In the genomic region with DNA sequence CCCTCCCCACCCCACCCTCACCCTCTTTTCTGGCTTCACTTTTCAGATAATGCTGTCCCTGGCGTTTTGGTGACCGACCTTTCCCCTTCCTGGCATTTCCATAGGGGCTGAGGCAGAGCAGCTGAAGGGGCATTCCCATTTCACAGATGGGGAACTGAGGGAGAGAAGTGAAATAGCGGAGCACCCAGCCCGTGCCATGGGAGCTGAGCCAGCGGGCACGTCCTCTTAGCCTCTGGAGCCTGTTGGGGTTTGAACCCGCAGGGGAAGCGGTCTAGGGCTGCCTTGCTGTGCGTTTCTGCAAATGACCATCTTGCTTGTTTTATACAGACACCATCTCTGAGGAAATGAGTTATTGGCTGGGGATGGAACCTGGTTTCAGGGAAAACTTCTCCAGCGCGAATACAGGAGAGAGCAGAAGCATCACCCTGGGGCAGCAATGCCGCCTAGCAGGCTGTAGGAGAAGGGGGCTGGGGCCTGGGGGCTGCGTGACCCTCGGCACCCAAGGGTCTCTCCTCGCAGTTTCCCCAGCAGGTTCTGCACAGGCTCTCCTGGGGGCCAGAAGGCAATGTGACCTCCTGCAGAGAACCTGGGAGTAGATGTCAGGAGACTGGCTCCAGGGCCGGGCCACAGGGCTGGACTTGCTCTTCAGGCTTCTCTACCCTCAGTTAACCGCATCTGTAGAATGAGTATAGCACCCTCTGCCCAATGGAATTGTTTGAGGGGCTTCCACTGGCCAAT, we compare ENCODE assay signal across 8 cellular contexts. TPM values are rescaled to one million over a fixed set of nuclear protein-coding genes. Genes with fewer than 3 reads are reported as not detected.
DNase-seq lines count a peak whose midpoint lies in the region; ATAC-seq, FAIRE-seq and TF ChIP-seq lines count a peak whose summit lies in the region.

No MANE protein-coding gene starts in this region.

- POLR2A ChIA-PET in Panc1 (lab: Charles Lee), result interaction anchor here (0.9 kb wide), 1 partner anchor 126 kb away, joined by 3 read pairs; no protein-coding TSS in a partner anchor

- H3K4me3 ChIP-seq in Panc1 (ENCODE audit: low read depth in 2 of 2, low read length in 2 of 2) (peak overlapping the region; percentile 64 to 67), esophagus (ENCODE audit: low read depth in 1 of 2, low read length in 2 of 2) (peak overlapping the region; percentile 69 to 73), osteoblast (ENCODE audit: insufficient read depth, low read length) (peak overlapping the region; percentile 83)

- H3K9me3 ChIP-seq in Panc1 (ENCODE audit: control insufficient read depth, insufficient read depth, low read depth, low read length) (no peaks in the 10 kb centered on the region), esophagus (ENCODE audit: control insufficient read depth in 2 of 2, insufficient read depth in 1 of 2, low read depth in 1 of 2, low read length in 1 of 2) (no peaks in the 10 kb centered on the region), osteoblast (ENCODE audit: low read depth, low read length) (no peaks in the 10 kb centered on the region)

- intact Hi-C loops in Panc1 (cut with micrococcal nuclease; ENCODE audit: unreplicated experiment), result no loop called here

- H3K27ac ChIP-seq in Panc1 (ENCODE audit: low read length) (peak overlapping the region; percentile 89), esophagus (ENCODE audit: low read depth in 2 of 2, low read length in 1 of 2) (no peak overlapping the region), osteoblast (ENCODE audit: low read depth, low read length) (peak overlapping the region; percentile 53)

- TF ChIP-seq CTCF in Panc1 (IDR thresholded peaks at IDR 0.05), result no peak
- no peak for TF ChIP-seq CTCF in osteoblast (IDR thresholded peaks at IDR 0.05; ENCODE audit: extremely low read depth, low read depth, low read length)

- H4K20me1 ChIP-seq in osteoblast (ENCODE audit: insufficient read depth, low read length), result no peaks in the 10 kb centered on the region

- WGBS in esophagus, 2 donors, result 40 to 44% methylated on average over 17 of the region's 17 CpGs

- FAIRE-seq in GM12891 (lab: Jason Lieb, UNC), result peak; percentile 45

- in situ Hi-C loops in Panc1 (cut with HindIII; ENCODE audit: low pct_unique_long_range_greater_than_20kb, low sequenced_read_pairs) (no loop called here), ACHN (cut with HindIII; ENCODE audit: low pct_ligation_motif_present, low pct_unique_long_range_greater_than_20kb, low sequenced_read_pairs) (no loop called here)

- H3K27me3 ChIP-seq in Panc1 (ENCODE audit: control insufficient read depth, insufficient read depth, low read length), result no peaks in the 10 kb centered on the region
- no peaks in the 10 kb centered on the region for H3K27me3 ChIP-seq in esophagus (ENCODE audit: control insufficient read depth in 1 of 2, insufficient read depth in 2 of 2, low read length in 2 of 2)
- H3K27me3 ChIP-seq in osteoblast (ENCODE audit: insufficient read depth, low read length), result no peaks in the 10 kb centered on the region

- no peak for DNase-seq in GM12891 (ENCODE audit: insufficient read length, low spot score)
- DNase-seq in Panc1 (ENCODE audit: low read depth, low spot score), result no peak
- peak; percentile 77 for DNase-seq in osteoblast (ENCODE audit: insufficient read length, low spot score, missing footprints)
- no peak for DNase-seq in germinal center (ENCODE audit: low spot score)
- no peak for DNase-seq in Ammon's horn (ENCODE audit: low spot score)
- no peak for DNase-seq in ACHN

- ATAC-seq in Panc1 (no peak), HG03521 (IDR thresholded peaks at IDR 0.05; ENCODE audit: unreplicated experiment) (no peak)

- peak overlapping the region; percentile 47 for H2AFZ ChIP-seq in osteoblast (ENCODE audit: low read length)

- peaks cover 52% of the 10 kb centered on the region for H3K79me2 ChIP-seq in osteoblast (ENCODE audit: insufficient read depth, low read length)

- BruUV-seq in Panc1 (replicated peaks; lab: Mats Ljungman, UMichigan), result no TSS peak

- no peak for TF ChIP-seq POLR2A in GM12891 (IDR thresholded peaks at IDR 0.05; ENCODE audit: low read depth, low read length)

- peak overlapping the region; percentile 93 for H3K4me2 ChIP-seq in osteoblast (ENCODE audit: insufficient read depth, low read length)

- H3K36me3 ChIP-seq in Panc1 (ENCODE audit: control insufficient read depth, insufficient read depth, low read length) (no peaks in the 10 kb centered on the region), esophagus (ENCODE audit: control insufficient read depth in 2 of 2, insufficient read depth in 2 of 2, low read length in 1 of 2) (no peaks in the 10 kb centered on the region), osteoblast (ENCODE audit: insufficient read depth, low read length) (no peaks in the 10 kb centered on the region)

- H3K4me1 ChIP-seq in Panc1 (ENCODE audit: control insufficient read depth, insufficient read depth, low read length) (peaks cover 44% of the 10 kb centered on the region), esophagus (ENCODE audit: control insufficient read depth in 2 of 2, insufficient read depth in 2 of 2, low read length in 1 of 2) (peaks cover 3 to 5% of the 10 kb centered on the region in 2 donors), osteoblast (ENCODE audit: insufficient read depth, low read length) (peaks cover 30% of the 10 kb centered on the region)

- CTCF ChIA-PET in Panc1 (lab: Charles Lee), result interaction anchor here (0.5 to 0.7 kb wide), 2 partner anchors 10 to 122 kb away, joined by 3 to 4 read pairs; no protein-coding TSS in a partner anchor

TF ChIP-seq in GM12891, 5 proteins besides CTCF, POLR2A, EP300 and RAD21:
- TF ChIP-seq SPI1 (IDR thresholded peaks at IDR 0.05; ENCODE audit: low read depth, low read length), result peak; percentile 46
- no peak for TF ChIP-seq POLR2AphosphoS5 (IDR thresholded peaks at IDR 0.05; ENCODE audit: low read depth, low read length)

RNA-seq across cellular contexts. Expression of gene PTPRJ, which starts 1.5 kb away (rescaled TPM):
- polyA plus RNA-seq in GM12891 (2012; ENCODE audit: low read depth, missing spikeins), result 7.1 TPM
- total RNA-seq in Panc1 (2021; ENCODE audit: unreplicated experiment) (73.6 TPM), osteoblast (9.1 and 10.9 TPM in 2 replicates)
- polyA plus RNA-seq in Panc1 (2012; ENCODE audit: insufficient read length), result 22.0 TPM
- under 1 TPM; 0.47 to 0.55 TPM for polyA plus RNA-seq in esophagus

Comparison
In these comparisons a context has a peak if more than half of its experiments do, and no peak if none do; other contexts are left out.
1. H3K27ac ChIP-seq: peak in Panc1 (single experiment) and osteoblast (single experiment); none in esophagus (0 of 2).
2. Peak in every context shown above with its lines, with median percentiles within 50 percentile points of each other: H3K4me3 ChIP-seq.